ENCODE assay signal across 19 cellular contexts in genomic region chr9:87140142-87140541, GRCh38.
DNase-seq lines count a peak whose midpoint lies in the region; ATAC-seq and TF ChIP-seq lines count a peak whose summit lies in the region.
"Had no signal": no experiment of that assay in that cellular context is flagged by ENCODE, and none has a peak within 500 bp of the region (broad histone marks: within the 10 kb centered on the region; RNA-seq: fewer than 3 reads in every experiment).

No MANE protein-coding gene starts in this region.

- intact Hi-C loops in gastrocnemius medialis (cut with DNase I; ENCODE audit: low total_unique reads) (loop anchor here (1.0 kb wide), 1 partner anchor 20 kb away; no protein-coding TSS in a partner anchor), CD14-positive monocyte (cut with micrococcal nuclease) (no loop called here)

- H3K27ac ChIP-seq in gastrocnemius medialis: peak overlapping the region; percentile 42 to 58 (median 54)
- H3K27ac ChIP-seq: BLaER1 had no signal

- peaks cover 7% of the 10 kb centered on the region for H3K27me3 Mint-ChIP-seq in nephron progenitor cell (ENCODE audit: low read depth, poor library complexity)
- peaks cover 39% of the 10 kb centered on the region for H3K27me3 Mint-ChIP-seq in type B pancreatic cell
- peaks cover 4 to 8% (median 5%) of the 10 kb centered on the region in 3 donors for H3K27me3 Mint-ChIP-seq in CD14-positive monocyte (ENCODE audit: low read depth in 3 of 3)

- H3K4me3 ChIP-seq in gastrocnemius medialis: no peak overlapping the region
- H3K4me3 ChIP-seq: BLaER1, GM12878, HAP-1 had no signal

- in situ Hi-C loops in gastrocnemius medialis (cut with MboI; ENCODE audit: low sequenced_read_pairs in 4 of 4): no loop called here

- H3K4me3 Mint-ChIP-seq in nephron progenitor cell (peak overlapping the region; percentile 44), type B pancreatic cell (no peak overlapping the region), CD14-positive monocyte (no peak overlapping the region)
- H3K4me3 Mint-ChIP-seq: CD8-positive, alpha-beta T cell; HFFc6 had no signal

- no peaks in the 10 kb centered on the region for H3K36me3 ChIP-seq in gastrocnemius medialis
- H3K36me3 ChIP-seq: BLaER1, HAP-1 had no signal

- H3K9me3 ChIP-seq in gastrocnemius medialis: no peaks in the 10 kb centered on the region
- H3K9me3 ChIP-seq: BLaER1, HAP-1 had no signal

- DNase-seq in HEK293T (ENCODE audit: extremely low spot score): no peak
- no peak for DNase-seq in nephron progenitor cell
- no peak for DNase-seq in gastrocnemius medialis
- DNase-seq in type B pancreatic cell (ENCODE audit: extremely low spot score, unreplicated experiment): no peak
- no peak for DNase-seq in NCI-H1436 (lab: John Stamatoyannopoulos, UW)
- no peak for DNase-seq in CD14-positive monocyte (ENCODE audit: low spot score)
- DNase-seq: 8988T; Calu3; CD8-positive, alpha-beta T cell; DMS 273 treated with DMSO at 0.1 percent for 48 hours; DMS53; DND-41; EL; HFFc6; IMR-90 had no signal

- no peaks in the 10 kb centered on the region for H3K27me3 ChIP-seq in gastrocnemius medialis
- H3K27me3 ChIP-seq: BLaER1 had no signal

- TF ChIP-seq POLR2A in gastrocnemius medialis (IDR thresholded peaks at IDR 0.05): no peak

- peak overlapping the region; percentile 99 for H3K27ac Mint-ChIP-seq in nephron progenitor cell
- H3K27ac Mint-ChIP-seq in type B pancreatic cell: peak overlapping the region; percentile 64
- no peak overlapping the region for H3K27ac Mint-ChIP-seq in CD14-positive monocyte
- H3K27ac Mint-ChIP-seq: CD8-positive, alpha-beta T cell; HFFc6 had no signal

- peaks cover 8% of the 10 kb centered on the region for H3K9me3 Mint-ChIP-seq in nephron progenitor cell
- peaks cover 4% of the 10 kb centered on the region for H3K9me3 Mint-ChIP-seq in type B pancreatic cell
- H3K9me3 Mint-ChIP-seq in CD14-positive monocyte: peaks cover 0 to 6% (median 0%) of the 10 kb centered on the region in 7 donors
- H3K9me3 Mint-ChIP-seq: CD8-positive, alpha-beta T cell; HFFc6 had no signal

- TF ChIP-seq CTCF in nephron progenitor cell (IDR thresholded peaks at IDR 0.05) (no peak), gastrocnemius medialis (IDR thresholded peaks at IDR 0.05 in 4 of 5, conservative IDR thresholded peaks at IDR 0.05 in 1 of 5) (no peak), type B pancreatic cell (conservative IDR thresholded peaks at IDR 0.05) (no peak), CD14-positive monocyte (IDR thresholded peaks at IDR 0.05) (no peak)

- ATAC-seq in gastrocnemius medialis (peak in 1 of 2 donors; percentile 45), GM19324 (IDR thresholded peaks at IDR 0.05; ENCODE audit: low FRiP score, unreplicated experiment) (no peak)
- ATAC-seq: CD8-positive, alpha-beta T cell; GM12878 had no signal

- H3K4me1 Mint-ChIP-seq in nephron progenitor cell: peaks cover 63% of the 10 kb centered on the region
- peaks cover 29% of the 10 kb centered on the region for H3K4me1 Mint-ChIP-seq in type B pancreatic cell (ENCODE audit: unreplicated experiment)
- no peaks in the 10 kb centered on the region for H3K4me1 Mint-ChIP-seq in CD14-positive monocyte

- peaks cover 5 to 11% of the 10 kb centered on the region in 2 donors for H3K4me1 ChIP-seq in gastrocnemius medialis
- H3K4me1 ChIP-seq: BLaER1, HAP-1 had no signal

- H3K36me3 Mint-ChIP-seq in nephron progenitor cell (ENCODE audit: low read depth) (peaks cover 7% of the 10 kb centered on the region), type B pancreatic cell (no peaks in the 10 kb centered on the region), CD14-positive monocyte (no peaks in the 10 kb centered on the region)
- H3K36me3 Mint-ChIP-seq: CD8-positive, alpha-beta T cell had no signal

- POLR2A ChIA-PET in HEK293T (lab: Yijun Ruan, JAX): no interaction called here

- CTCF ChIA-PET in HEK293T (lab: Yijun Ruan, JAX): no interaction called here

TF ChIP-seq in HEK293T, 16 proteins besides CTCF, POLR2A, EP300 and RAD21:
- TF ChIP-seq, protein P1, sequence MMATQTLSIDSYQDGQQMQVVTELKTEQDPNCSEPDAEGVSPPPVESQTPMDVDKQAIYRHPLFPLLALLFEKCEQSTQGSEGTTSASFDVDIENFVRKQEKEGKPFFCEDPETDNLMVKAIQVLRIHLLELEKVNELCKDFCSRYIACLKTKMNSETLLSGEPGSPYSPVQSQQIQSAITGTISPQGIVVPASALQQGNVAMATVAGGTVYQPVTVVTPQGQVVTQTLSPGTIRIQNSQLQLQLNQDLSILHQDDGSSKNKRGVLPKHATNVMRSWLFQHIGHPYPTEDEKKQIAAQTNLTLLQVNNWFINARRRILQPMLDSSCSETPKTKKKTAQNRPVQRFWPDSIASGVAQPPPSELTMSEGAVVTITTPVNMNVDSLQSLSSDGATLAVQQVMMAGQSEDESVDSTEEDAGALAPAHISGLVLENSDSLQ (IDR thresholded peaks at IDR 0.05): no peak
- TF ChIP-seq LEF1 (IDR thresholded peaks at IDR 0.05; ENCODE audit: borderline replicate concordance) (no peak), HDGF (IDR thresholded peaks at IDR 0.05; ENCODE audit: borderline replicate concordance) (no peak), ZNF384 (IDR thresholded peaks at IDR 0.05) (peak; percentile 92)

Comparison
In these comparisons a context has a peak if more than half of its experiments do, and no peak if none do; other contexts are left out.
1. H3K27ac Mint-ChIP-seq: peak in nephron progenitor cell (single experiment) and type B pancreatic cell (single experiment); none in CD14-positive monocyte (0 of 7).